In genomic region chr13:29065142-29065541, GRCh38 we compare ENCODE assay signal across 3 cellular contexts.
A peak's percentile ranks its signal among the peaks of the same experiment; 100 is the strongest.
TF ChIP-seq lines count a peak whose summit lies in the region.

No MANE protein-coding gene starts in this region.

TF ChIP-seq in GM12878, 131 proteins besides CTCF, POLR2A, EP300 and RAD21:
- no peak for TF ChIP-seq MYB (IDR thresholded peaks at IDR 0.05; ENCODE audit: borderline replicate concordance, low read depth, low read length)
- no peak for TF ChIP-seq NFIC (IDR thresholded peaks at IDR 0.05; ENCODE audit: low read depth, low read length)
- no peak for TF ChIP-seq NR2C1 (IDR thresholded peaks at IDR 0.05)
- TF ChIP-seq RUNX3 (IDR thresholded peaks at IDR 0.05; ENCODE audit: low read length): 0 out of 2 replicates have a peak, but pooled peaks have one; percentile 23
- TF ChIP-seq PAX8 (IDR thresholded peaks at IDR 0.05): no peak
- no peak for TF ChIP-seq ZNF274 (IDR thresholded peaks at IDR 0.05; ENCODE audit: insufficient read depth, insufficient read length)
- no peak for TF ChIP-seq ELK1 (IDR thresholded peaks at IDR 0.05; ENCODE audit: low read depth, low read length)
TF ChIP-seq in GM12878: peak in this region for 1.

TF ChIP-seq in SK-N-SH, 30 proteins besides CTCF, POLR2A, EP300 and RAD21:
- TF ChIP-seq RFX5 (IDR thresholded peaks at IDR 0.05; ENCODE audit: low read length): no peak
- no peak for TF ChIP-seq GATA2 (CRISPR knock-in tag; IDR thresholded peaks at IDR 0.05)
- TF ChIP-seq TEAD4 (IDR thresholded peaks at IDR 0.05; ENCODE audit: borderline replicate concordance, insufficient read depth): no peak
TF ChIP-seq in SK-N-SH: peak in this region for 0.

TF ChIP-seq in GM23338, 12 proteins besides CTCF, POLR2A, EP300 and RAD21:
- TF ChIP-seq NANOG (IDR thresholded peaks at IDR 0.05; ENCODE audit: borderline replicate concordance) (no peak), REST (IDR thresholded peaks at IDR 0.05; ENCODE audit: unreplicated experiment) (no peak), ZNF331 (CRISPR knock-in tag; IDR thresholded peaks at IDR 0.05; ENCODE audit: low read depth) (no peak), ZNF114 (CRISPR knock-in tag; IDR thresholded peaks at IDR 0.05) (no peak), ETS1 (IDR thresholded peaks at IDR 0.05) (no peak), EZH2phosphoT487 (IDR thresholded peaks at IDR 0.05; ENCODE audit: unreplicated experiment) (no peak), JUNB (IDR thresholded peaks at IDR 0.05; ENCODE audit: unreplicated experiment) (no peak), CREB1 (CRISPR knock-in tag; IDR thresholded peaks at IDR 0.05; ENCODE audit: low read depth) (no peak), STAT1 (IDR thresholded peaks at IDR 0.05; ENCODE audit: unreplicated experiment) (no peak)
